ENCODE assay signal across 2 cellular contexts in genomic region chr22:29004647-29005371, GRCh38.
TF ChIP-seq lines count a peak whose summit lies in the region.

No MANE protein-coding gene starts in this region.

TF ChIP-seq in SK-N-SH, 30 proteins besides CTCF, POLR2A, EP300 and RAD21 (continued from another document):
- TF ChIP-seq EZH2phosphoT487 (IDR thresholded peaks at IDR 0.05; ENCODE audit: borderline replicate concordance, low read depth), result no peak
- TF ChIP-seq ZBTB33 (IDR thresholded peaks at IDR 0.05; ENCODE audit: borderline replicate concordance, low read depth), result no peak
- TF ChIP-seq MXI1 (IDR thresholded peaks at IDR 0.05; ENCODE audit: low read depth, low read length), result no peak
- TF ChIP-seq, protein P1, sequence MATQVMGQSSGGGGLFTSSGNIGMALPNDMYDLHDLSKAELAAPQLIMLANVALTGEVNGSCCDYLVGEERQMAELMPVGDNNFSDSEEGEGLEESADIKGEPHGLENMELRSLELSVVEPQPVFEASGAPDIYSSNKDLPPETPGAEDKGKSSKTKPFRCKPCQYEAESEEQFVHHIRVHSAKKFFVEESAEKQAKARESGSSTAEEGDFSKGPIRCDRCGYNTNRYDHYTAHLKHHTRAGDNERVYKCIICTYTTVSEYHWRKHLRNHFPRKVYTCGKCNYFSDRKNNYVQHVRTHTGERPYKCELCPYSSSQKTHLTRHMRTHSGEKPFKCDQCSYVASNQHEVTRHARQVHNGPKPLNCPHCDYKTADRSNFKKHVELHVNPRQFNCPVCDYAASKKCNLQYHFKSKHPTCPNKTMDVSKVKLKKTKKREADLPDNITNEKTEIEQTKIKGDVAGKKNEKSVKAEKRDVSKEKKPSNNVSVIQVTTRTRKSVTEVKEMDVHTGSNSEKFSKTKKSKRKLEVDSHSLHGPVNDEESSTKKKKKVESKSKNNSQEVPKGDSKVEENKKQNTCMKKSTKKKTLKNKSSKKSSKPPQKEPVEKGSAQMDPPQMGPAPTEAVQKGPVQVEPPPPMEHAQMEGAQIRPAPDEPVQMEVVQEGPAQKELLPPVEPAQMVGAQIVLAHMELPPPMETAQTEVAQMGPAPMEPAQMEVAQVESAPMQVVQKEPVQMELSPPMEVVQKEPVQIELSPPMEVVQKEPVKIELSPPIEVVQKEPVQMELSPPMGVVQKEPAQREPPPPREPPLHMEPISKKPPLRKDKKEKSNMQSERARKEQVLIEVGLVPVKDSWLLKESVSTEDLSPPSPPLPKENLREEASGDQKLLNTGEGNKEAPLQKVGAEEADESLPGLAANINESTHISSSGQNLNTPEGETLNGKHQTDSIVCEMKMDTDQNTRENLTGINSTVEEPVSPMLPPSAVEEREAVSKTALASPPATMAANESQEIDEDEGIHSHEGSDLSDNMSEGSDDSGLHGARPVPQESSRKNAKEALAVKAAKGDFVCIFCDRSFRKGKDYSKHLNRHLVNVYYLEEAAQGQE (IDR thresholded peaks at IDR 0.05; ENCODE audit: low read depth, low read length), result no peak
- TF ChIP-seq, protein P2, sequence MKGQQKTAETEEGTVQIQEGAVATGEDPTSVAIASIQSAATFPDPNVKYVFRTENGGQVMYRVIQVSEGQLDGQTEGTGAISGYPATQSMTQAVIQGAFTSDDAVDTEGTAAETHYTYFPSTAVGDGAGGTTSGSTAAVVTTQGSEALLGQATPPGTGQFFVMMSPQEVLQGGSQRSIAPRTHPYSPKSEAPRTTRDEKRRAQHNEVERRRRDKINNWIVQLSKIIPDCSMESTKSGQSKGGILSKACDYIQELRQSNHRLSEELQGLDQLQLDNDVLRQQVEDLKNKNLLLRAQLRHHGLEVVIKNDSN (IDR thresholded peaks at IDR 0.05; ENCODE audit: borderline replicate concordance, low read depth), result no peak
- TF ChIP-seq, protein P3, sequence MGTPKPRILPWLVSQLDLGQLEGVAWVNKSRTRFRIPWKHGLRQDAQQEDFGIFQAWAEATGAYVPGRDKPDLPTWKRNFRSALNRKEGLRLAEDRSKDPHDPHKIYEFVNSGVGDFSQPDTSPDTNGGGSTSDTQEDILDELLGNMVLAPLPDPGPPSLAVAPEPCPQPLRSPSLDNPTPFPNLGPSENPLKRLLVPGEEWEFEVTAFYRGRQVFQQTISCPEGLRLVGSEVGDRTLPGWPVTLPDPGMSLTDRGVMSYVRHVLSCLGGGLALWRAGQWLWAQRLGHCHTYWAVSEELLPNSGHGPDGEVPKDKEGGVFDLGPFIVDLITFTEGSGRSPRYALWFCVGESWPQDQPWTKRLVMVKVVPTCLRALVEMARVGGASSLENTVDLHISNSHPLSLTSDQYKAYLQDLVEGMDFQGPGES (IDR thresholded peaks at IDR 0.05; ENCODE audit: low read depth, low read length), result no peak
- no peak for TF ChIP-seq RXRA (IDR thresholded peaks at IDR 0.05; ENCODE audit: borderline replicate concordance, low read depth)
- no peak for TF ChIP-seq YY1 (IDR thresholded peaks at IDR 0.05; ENCODE audit: low read depth)
- TF ChIP-seq NFIC (IDR thresholded peaks at IDR 0.05; ENCODE audit: borderline replicate concordance), result no peak
- no peak for TF ChIP-seq TAF1 (IDR thresholded peaks at IDR 0.05; ENCODE audit: borderline replicate concordance, low read depth, low read length)
- TF ChIP-seq MAX (IDR thresholded peaks at IDR 0.05; ENCODE audit: low read depth), result no peak
TF ChIP-seq in SK-N-SH: peak in this region for 0.

TF ChIP-seq in SK-N-SH treated with all-trans-retinoic acid at 6 μM for 48 hours, 23 proteins besides CTCF, POLR2A, EP300 and RAD21 (continued from another document):
- TF ChIP-seq ARNTL (CRISPR knock-in tag; IDR thresholded peaks at IDR 0.05; ENCODE audit: borderline replicate concordance, low read depth) (no peak), TCF4 (CRISPR knock-in tag; IDR thresholded peaks at IDR 0.05; ENCODE audit: borderline replicate concordance) (no peak), TOX (CRISPR knock-in tag; IDR thresholded peaks at IDR 0.05; ENCODE audit: borderline replicate concordance) (no peak), PPARA (CRISPR knock-in tag; IDR thresholded peaks at IDR 0.05; ENCODE audit: borderline replicate concordance) (no peak), ZNF70 (CRISPR knock-in tag; IDR thresholded peaks at IDR 0.05) (no peak), ESRRG (CRISPR knock-in tag; IDR thresholded peaks at IDR 0.05) (no peak), ZFP3 (CRISPR knock-in tag; IDR thresholded peaks at IDR 0.05) (no peak), CSRNP3 (CRISPR knock-in tag; IDR thresholded peaks at IDR 0.05) (no peak), ISL1 (CRISPR knock-in tag; IDR thresholded peaks at IDR 0.05) (no peak), OSR1 (CRISPR knock-in tag; IDR thresholded peaks at IDR 0.05) (no peak), CSDC2 (CRISPR knock-in tag; IDR thresholded peaks at IDR 0.05) (no peak), SNAI2 (CRISPR knock-in tag; IDR thresholded peaks at IDR 0.05) (no peak), ZNF8 (CRISPR knock-in tag; IDR thresholded peaks at IDR 0.05) (no peak), BACH2 (CRISPR knock-in tag; IDR thresholded peaks at IDR 0.05; ENCODE audit: borderline replicate concordance) (no peak), ZNF565 (CRISPR knock-in tag; conservative IDR thresholded peaks at IDR 0.05; ENCODE audit: low read depth) (no peak)
- TF ChIP-seq, protein P4, sequence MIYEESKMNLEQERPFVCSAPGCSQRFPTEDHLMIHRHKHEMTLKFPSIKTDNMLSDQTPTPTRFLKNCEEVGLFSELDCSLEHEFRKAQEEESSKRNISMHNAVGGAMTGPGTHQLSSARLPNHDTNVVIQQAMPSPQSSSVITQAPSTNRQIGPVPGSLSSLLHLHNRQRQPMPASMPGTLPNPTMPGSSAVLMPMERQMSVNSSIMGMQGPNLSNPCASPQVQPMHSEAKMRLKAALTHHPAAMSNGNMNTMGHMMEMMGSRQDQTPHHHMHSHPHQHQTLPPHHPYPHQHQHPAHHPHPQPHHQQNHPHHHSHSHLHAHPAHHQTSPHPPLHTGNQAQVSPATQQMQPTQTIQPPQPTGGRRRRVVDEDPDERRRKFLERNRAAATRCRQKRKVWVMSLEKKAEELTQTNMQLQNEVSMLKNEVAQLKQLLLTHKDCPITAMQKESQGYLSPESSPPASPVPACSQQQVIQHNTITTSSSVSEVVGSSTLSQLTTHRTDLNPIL (CRISPR knock-in tag; IDR thresholded peaks at IDR 0.05; ENCODE audit: low read depth), result no peak
- TF ChIP-seq, protein P5, sequence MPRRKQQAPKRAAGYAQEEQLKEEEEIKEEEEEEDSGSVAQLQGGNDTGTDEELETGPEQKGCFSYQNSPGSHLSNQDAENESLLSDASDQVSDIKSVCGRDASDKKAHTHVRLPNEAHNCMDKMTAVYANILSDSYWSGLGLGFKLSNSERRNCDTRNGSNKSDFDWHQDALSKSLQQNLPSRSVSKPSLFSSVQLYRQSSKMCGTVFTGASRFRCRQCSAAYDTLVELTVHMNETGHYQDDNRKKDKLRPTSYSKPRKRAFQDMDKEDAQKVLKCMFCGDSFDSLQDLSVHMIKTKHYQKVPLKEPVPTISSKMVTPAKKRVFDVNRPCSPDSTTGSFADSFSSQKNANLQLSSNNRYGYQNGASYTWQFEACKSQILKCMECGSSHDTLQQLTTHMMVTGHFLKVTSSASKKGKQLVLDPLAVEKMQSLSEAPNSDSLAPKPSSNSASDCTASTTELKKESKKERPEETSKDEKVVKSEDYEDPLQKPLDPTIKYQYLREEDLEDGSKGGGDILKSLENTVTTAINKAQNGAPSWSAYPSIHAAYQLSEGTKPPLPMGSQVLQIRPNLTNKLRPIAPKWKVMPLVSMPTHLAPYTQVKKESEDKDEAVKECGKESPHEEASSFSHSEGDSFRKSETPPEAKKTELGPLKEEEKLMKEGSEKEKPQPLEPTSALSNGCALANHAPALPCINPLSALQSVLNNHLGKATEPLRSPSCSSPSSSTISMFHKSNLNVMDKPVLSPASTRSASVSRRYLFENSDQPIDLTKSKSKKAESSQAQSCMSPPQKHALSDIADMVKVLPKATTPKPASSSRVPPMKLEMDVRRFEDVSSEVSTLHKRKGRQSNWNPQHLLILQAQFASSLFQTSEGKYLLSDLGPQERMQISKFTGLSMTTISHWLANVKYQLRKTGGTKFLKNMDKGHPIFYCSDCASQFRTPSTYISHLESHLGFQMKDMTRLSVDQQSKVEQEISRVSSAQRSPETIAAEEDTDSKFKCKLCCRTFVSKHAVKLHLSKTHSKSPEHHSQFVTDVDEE (CRISPR knock-in tag; IDR thresholded peaks at IDR 0.05), result no peak
- TF ChIP-seq, protein P6, sequence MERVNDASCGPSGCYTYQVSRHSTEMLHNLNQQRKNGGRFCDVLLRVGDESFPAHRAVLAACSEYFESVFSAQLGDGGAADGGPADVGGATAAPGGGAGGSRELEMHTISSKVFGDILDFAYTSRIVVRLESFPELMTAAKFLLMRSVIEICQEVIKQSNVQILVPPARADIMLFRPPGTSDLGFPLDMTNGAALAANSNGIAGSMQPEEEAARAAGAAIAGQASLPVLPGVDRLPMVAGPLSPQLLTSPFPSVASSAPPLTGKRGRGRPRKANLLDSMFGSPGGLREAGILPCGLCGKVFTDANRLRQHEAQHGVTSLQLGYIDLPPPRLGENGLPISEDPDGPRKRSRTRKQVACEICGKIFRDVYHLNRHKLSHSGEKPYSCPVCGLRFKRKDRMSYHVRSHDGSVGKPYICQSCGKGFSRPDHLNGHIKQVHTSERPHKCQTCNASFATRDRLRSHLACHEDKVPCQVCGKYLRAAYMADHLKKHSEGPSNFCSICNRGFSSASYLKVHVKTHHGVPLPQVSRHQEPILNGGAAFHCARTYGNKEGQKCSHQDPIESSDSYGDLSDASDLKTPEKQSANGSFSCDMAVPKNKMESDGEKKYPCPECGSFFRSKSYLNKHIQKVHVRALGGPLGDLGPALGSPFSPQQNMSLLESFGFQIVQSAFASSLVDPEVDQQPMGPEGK (CRISPR knock-in tag; IDR thresholded peaks at IDR 0.05; ENCODE audit: borderline replicate concordance), result no peak
